ENCODE assay signal across 28 cellular contexts in genomic region chr3:118765636-118766305, GRCh38.
"Had no signal": no experiment of that assay in that cellular context is flagged by ENCODE, and none has a peak within 500 bp of the region (broad histone marks: within the 10 kb centered on the region; RNA-seq: fewer than 3 reads in every experiment).

No MANE protein-coding gene starts in this region.

- ATAC-seq: activated CD4-positive, alpha-beta T cell treated with anti-CD3 and anti-CD28 coated beads for 36 hours; activated T-helper 17 cell treated with anti-CD3 and anti-CD28 coated beads, Interleukin-2, amount 50 U/mL, for 72 hours had no signal

- DNase-seq: activated CD4-positive, alpha-beta memory T cell treated with anti-CD3 and anti-CD28 coated beads, Interleukin-2, amount 10 ng/mL, durations not matched to agents 7 days and 5 days; activated CD4-positive, alpha-beta T cell treated with anti-CD3 and anti-CD28 coated beads for 36 hours; activated CD4-positive, alpha-beta T cell treated with anti-CD3 and anti-CD28 coated beads, Interleukin-2, amount 50 U/mL, for 1 hour; activated gamma-delta T cell; activated naive CD4-positive, alpha-beta T cell treated with anti-CD3 and anti-CD28 coated beads for 36 hours; activated T-cell treated with anti-CD3 and anti-CD28 coated beads for 4 hours; activated T-cell treated with anti-CD3 and anti-CD28 coated beads, Interleukin-2, amount 50 U/mL, for 48 hours; amygdala; cortex of kidney; MG63; MV-4-11; NCI-H1092 treated with DMSO at 0.1 percent for 48 hours; NCI-H1436; NCI-H1694 treated with DMSO at 0.1 percent for 48 hours; NCI-H2029 treated with DMSO at 0.1 percent for 48 hours; NCI-H2227 treated with DMSO at 0.1 percent for 48 hours; NCI-H446 treated with DMSO at 0.1 percent for 48 hours; NCI-H526 treated with DMSO at 0.1 percent for 48 hours; NCI-H82; NK-92 treated with Interleukin-12 subunit alpha and Interleukin-12 subunit beta, amount 100 ng/mL, for 24 hours; OCI-M1; Peyer's patch; Right ventricle myocardium superior; SJCRH30; SK-N-SH; T-helper 1 cell; WERI-Rb-1 had no signal
